Comparison of ENCODE assay signal across 14 cellular contexts in genomic region chr15:22846073-22846472, GRCh38.
"Had no signal": no experiment of that assay in that cellular context is flagged by ENCODE, and none has a peak within 500 bp of the region (broad histone marks: within the 10 kb centered on the region; RNA-seq: fewer than 3 reads in every experiment).

No MANE protein-coding gene starts in this region.

- H3K27me3 ChIP-seq: foreskin keratinocyte, suprapubic skin, upper lobe of left lung had no signal

- H3K27ac ChIP-seq: foreskin keratinocyte, suprapubic skin had no signal

- H3K9me3 ChIP-seq: suprapubic skin, upper lobe of left lung had no signal

- H3K9me3 Mint-ChIP-seq: activated naive CD8-positive, alpha-beta T cell treated with anti-CD3 and anti-CD28 coated beads for 36 hours had no signal

- H3K4me3 ChIP-seq: suprapubic skin, upper lobe of left lung had no signal

- ATAC-seq: foreskin keratinocyte, sciatic nerve had no signal

- H3K4me3 Mint-ChIP-seq: activated naive CD8-positive, alpha-beta T cell treated with anti-CD3 and anti-CD28 coated beads for 36 hours had no signal

- H3K27ac Mint-ChIP-seq: activated naive CD8-positive, alpha-beta T cell treated with anti-CD3 and anti-CD28 coated beads for 36 hours had no signal

- H3K27me3 Mint-ChIP-seq: activated naive CD8-positive, alpha-beta T cell treated with anti-CD3 and anti-CD28 coated beads for 36 hours had no signal

- H3K4me1 ChIP-seq: foreskin keratinocyte, suprapubic skin had no signal

- DNase-seq: activated CD4-positive, alpha-beta T cell treated with anti-CD3 and anti-CD28 coated beads, Interleukin-2, amount 50 U/mL, for 1 hour; activated gamma-delta T cell; activated naive CD8-positive, alpha-beta T cell treated with anti-CD3 and anti-CD28 coated beads for 36 hours; activated T-cell treated with anti-CD3 and anti-CD28 coated beads for 4 hours; anterior cingulate cortex; foreskin keratinocyte; kidney; midbrain; stimulated activated CD4-positive, alpha-beta T cell treated with anti-CD3 and anti-CD28 coated beads, Interleukin-2, amount 100 ng/mL, for 24 hours; stimulated activated naive CD4-positive, alpha-beta T cell treated with Interleukin-2 at 50 U/mL for 16 hours; T-helper 2 cell had no signal
